In the genomic region with DNA sequence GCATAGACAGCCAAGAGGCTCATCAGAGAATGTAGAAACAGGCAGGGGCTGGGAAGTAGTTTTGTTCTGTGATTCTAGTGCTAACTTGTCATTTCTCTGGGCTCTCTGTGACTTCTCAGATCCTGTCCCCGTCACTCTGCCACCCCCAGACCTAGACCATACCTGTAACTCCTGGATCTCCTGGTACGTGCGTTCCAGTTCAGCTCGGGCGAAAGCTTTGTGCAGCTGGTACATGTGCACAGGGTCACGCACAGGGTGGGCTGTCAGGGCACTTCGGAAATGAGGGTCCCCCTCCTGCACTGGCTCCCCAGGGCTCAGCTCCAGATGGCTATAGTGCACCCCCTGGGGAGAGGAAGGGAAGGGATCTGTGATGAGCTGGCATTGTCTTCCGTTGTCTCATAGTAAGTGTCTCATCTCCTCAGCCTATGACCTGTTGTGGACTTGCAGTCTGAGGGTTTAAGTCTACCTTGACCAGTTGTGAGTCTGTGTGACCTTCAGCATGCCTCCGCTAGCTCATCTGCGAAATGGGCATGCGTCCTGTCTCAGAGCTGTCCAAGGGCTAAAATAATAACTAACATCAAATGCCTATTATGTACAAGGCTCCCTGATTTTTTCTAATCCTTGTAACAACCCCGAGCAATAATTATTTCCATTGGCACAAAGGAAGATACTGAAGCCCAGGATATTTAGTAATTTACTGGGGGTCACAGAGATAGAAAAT, we compare ENCODE assay signal across 11 cellular contexts. TPM values are rescaled to one million over a fixed set of nuclear protein-coding genes. Genes with fewer than 3 reads are reported as not detected.
DNase-seq lines count a peak whose midpoint lies in the region; ATAC-seq and TF ChIP-seq lines count a peak whose summit lies in the region.
"Had no signal": no experiment of that assay in that cellular context is flagged by ENCODE, and none has a peak within 500 bp of the region (broad histone marks: within the 10 kb centered on the region; RNA-seq: fewer than 3 reads in every experiment).

No MANE protein-coding gene starts in this region.

- H3K36me3 Mint-ChIP-seq in CD4-positive, alpha-beta memory T cell, result peaks cover 0 to 10% of the 10 kb centered on the region in 2 donors
- H3K36me3 Mint-ChIP-seq in activated CD8-positive, alpha-beta T cell treated with anti-CD3 and anti-CD28 coated beads, Interleukin-2, amount 10 ng/mL, durations not matched to agents 7 days and 5 days (ENCODE audit: low read depth), result peaks cover 3% of the 10 kb centered on the region
- H3K36me3 Mint-ChIP-seq in naive thymus-derived CD4-positive, alpha-beta T cell, result peaks cover 0 to 4% (median 0%) of the 10 kb centered on the region in 5 donors
- peaks cover 7% of the 10 kb centered on the region for H3K36me3 Mint-ChIP-seq in activated CD4-positive, alpha-beta memory T cell treated with anti-CD3 and anti-CD28 coated beads, Interleukin-2, amount 10 ng/mL, durations not matched to agents 7 days and 5 days (ENCODE audit: low read depth)

- peak overlapping the region; percentile 22 to 92 (median 67) for H3K4me3 Mint-ChIP-seq in CD4-positive, alpha-beta memory T cell
- H3K4me3 Mint-ChIP-seq in activated CD8-positive, alpha-beta T cell treated with anti-CD3 and anti-CD28 coated beads, Interleukin-2, amount 10 ng/mL, durations not matched to agents 7 days and 5 days, result peak overlapping the region; percentile 46
- peak overlapping the region; percentile 12 to 95 (median 83) for H3K4me3 Mint-ChIP-seq in naive thymus-derived CD4-positive, alpha-beta T cell
- H3K4me3 Mint-ChIP-seq in activated CD4-positive, alpha-beta memory T cell treated with anti-CD3 and anti-CD28 coated beads, Interleukin-2, amount 10 ng/mL, durations not matched to agents 7 days and 5 days, result no peak overlapping the region

- H3K4me2 ChIP-seq in HCT116 (ENCODE audit: low read length), result peak overlapping the region; percentile 98

- H3K36me3 ChIP-seq in CD4-positive, alpha-beta memory T cell (ENCODE audit: insufficient read depth, low read length), result no peaks in the 10 kb centered on the region
- peaks cover 0 to 28% of the 10 kb centered on the region in 2 experiments; a peak in 2 of 4 replicates for H3K36me3 ChIP-seq in HCT116 (ENCODE audit: control insufficient read depth in 1 of 2, insufficient read depth in 2 of 2, low read length in 2 of 2)
- H3K36me3 ChIP-seq in naive thymus-derived CD4-positive, alpha-beta T cell (ENCODE audit: control insufficient read depth in 2 of 3, insufficient read depth in 3 of 3, low read length in 3 of 3), result no peaks in the 10 kb centered on the region

- POLR2A ChIA-PET in CD4-positive, alpha-beta memory T cell (lab: Charles Lee; ENCODE audit: partially characterized antibody), result interaction anchor here (0.7 to 5.0 kb wide), 3 partner anchors 20 to 56 kb away, joined by 3 to 27 read pairs (median 9); a partner anchor contains a TSS
- POLR2A ChIA-PET in HCT116 (lab: Charles Lee), result no interaction called here
- POLR2A ChIA-PET in activated CD8-positive, alpha-beta T cell treated with anti-CD3 and anti-CD28 coated beads, Interleukin-2, amount 10 ng/mL, durations not matched to agents 7 days and 5 days (lab: Charles Lee), result no interaction called here
- POLR2A ChIA-PET in naive thymus-derived CD4-positive, alpha-beta T cell (lab: Charles Lee), result interaction anchor here (1.6 kb wide), 1 partner anchor 42 kb away, joined by 4 read pairs; a partner anchor contains a TSS
- POLR2A ChIA-PET in activated CD4-positive, alpha-beta memory T cell treated with anti-CD3 and anti-CD28 coated beads, Interleukin-2, amount 10 ng/mL, durations not matched to agents 7 days and 5 days (lab: Charles Lee), result interaction anchor here (1.3 kb wide), 1 partner anchor 10 kb away, joined by 3 read pairs; no protein-coding TSS in a partner anchor

- intact Hi-C loops in CD4-positive, alpha-beta memory T cell (cut with micrococcal nuclease), result loop anchor here (1.0 to 5.0 kb wide), 2 partner anchors 19 to 264 kb away; a partner anchor contains a TSS
- intact Hi-C loops in HCT116 (cut with micrococcal nuclease), result loop anchor here (1.0 to 5.0 kb wide), 4 partner anchors 86 to 479 kb away; a partner anchor contains a TSS
- intact Hi-C loops in naive thymus-derived CD4-positive, alpha-beta T cell (cut with micrococcal nuclease), result loop anchor here (1.0 to 5.0 kb wide), 13 partner anchors 19 to 1929 kb away; a partner anchor contains a TSS

- H3K9me2 ChIP-seq in HCT116 (ENCODE audit: insufficient read depth), result no peaks in the 10 kb centered on the region

- peaks cover under 1 to 2% of the 10 kb centered on the region in 2 donors for H3K27me3 Mint-ChIP-seq in CD4-positive, alpha-beta memory T cell
- peaks cover 17% of the 10 kb centered on the region for H3K27me3 Mint-ChIP-seq in activated CD8-positive, alpha-beta T cell treated with anti-CD3 and anti-CD28 coated beads, Interleukin-2, amount 10 ng/mL, durations not matched to agents 7 days and 5 days (ENCODE audit: low read depth)
- H3K27me3 Mint-ChIP-seq in naive thymus-derived CD4-positive, alpha-beta T cell, result peaks cover 0 to 13% (median under 1%) of the 10 kb centered on the region in 5 donors
- H3K27me3 Mint-ChIP-seq in activated CD4-positive, alpha-beta memory T cell treated with anti-CD3 and anti-CD28 coated beads, Interleukin-2, amount 10 ng/mL, durations not matched to agents 7 days and 5 days, result peaks cover 12% of the 10 kb centered on the region

- no peak for TF ChIP-seq RAD21 in HCT116 (IDR thresholded peaks at IDR 0.05; ENCODE audit: low read depth)

- no peak for DNase-seq in CD4-positive, alpha-beta memory T cell
- no peak for DNase-seq in HCT116 (ENCODE audit: low read depth, low spot score)
- no peak for DNase-seq in activated CD8-positive, alpha-beta T cell treated with anti-CD3 and anti-CD28 coated beads, Interleukin-2, amount 10 ng/mL, durations not matched to agents 7 days and 5 days
- DNase-seq in naive thymus-derived CD4-positive, alpha-beta T cell, result no peak
- DNase-seq in HK-2 (ENCODE audit: unreplicated experiment), result no peak
- DNase-seq in activated CD4-positive, alpha-beta memory T cell treated with anti-CD3 and anti-CD28 coated beads, Interleukin-2, amount 10 ng/mL, durations not matched to agents 7 days and 5 days, result no peak

- ATAC-seq in HCT116, result no peak
- no peak for ATAC-seq in activated CD8-positive, alpha-beta T cell treated with anti-CD3 and anti-CD28 coated beads, Interleukin-2, amount 10 ng/mL, durations not matched to agents 7 days and 5 days
- ATAC-seq in naive thymus-derived CD4-positive, alpha-beta T cell, result no peak
- no peak for ATAC-seq in HG03442 (IDR thresholded peaks at IDR 0.05; ENCODE audit: unreplicated experiment)

- RAD21 ChIA-PET in HCT116 (lab: Charles Lee; ENCODE audit: low non-redundant PET in 1 of 2, low total read pairs in 2 of 2, uncharacterized antibody in 2 of 2, unreplicated experiment in 2 of 2), result interaction anchor here in 1 of 2 experiments (1.5 kb wide), 1 partner anchor 57 kb away, joined by 3 read pairs; a partner anchor contains a TSS

- no peak overlapping the region for H2AFZ ChIP-seq in HCT116 (ENCODE audit: low read depth, low read length, poor library complexity, severe bottlenecking)

- BruUV-seq in HCT116 (replicated peaks; lab: Mats Ljungman, UMichigan), result no TSS peak

- no peaks in the 10 kb centered on the region for H3K9me3 Mint-ChIP-seq in CD4-positive, alpha-beta memory T cell
- no peaks in the 10 kb centered on the region for H3K9me3 Mint-ChIP-seq in activated CD8-positive, alpha-beta T cell treated with anti-CD3 and anti-CD28 coated beads, Interleukin-2, amount 10 ng/mL, durations not matched to agents 7 days and 5 days (ENCODE audit: insufficient read depth)
- H3K9me3 Mint-ChIP-seq in naive thymus-derived CD4-positive, alpha-beta T cell, result peaks cover 0 to 3% (median 0%) of the 10 kb centered on the region in 11 donors
- H3K9me3 Mint-ChIP-seq in activated CD4-positive, alpha-beta memory T cell treated with anti-CD3 and anti-CD28 coated beads, Interleukin-2, amount 10 ng/mL, durations not matched to agents 7 days and 5 days, result no peaks in the 10 kb centered on the region
- H3K9me3 Mint-ChIP-seq: stimulated activated naive CD8-positive, alpha-beta T cell treated with anti-CD3 and anti-CD28 coated beads, Interleukin-15, Interleukin-2, amounts not matched to agents 100 ng/mL and 50 ng/mL, for 24 hours had no signal

- H3K4me3 ChIP-seq in CD4-positive, alpha-beta memory T cell (ENCODE audit: low read length in 2 of 2), result no peak overlapping the region
- H3K4me3 ChIP-seq in HCT116 (replicated peaks in 1 of 2; ENCODE audit: low read depth in 1 of 2, low read length in 2 of 2), result peak overlapping the region in 1 of 2 experiments; percentile 75; a peak in 1 of 4 replicates
- H3K4me3 ChIP-seq in naive thymus-derived CD4-positive, alpha-beta T cell (ENCODE audit: low read length), result no peak overlapping the region
- H3K4me3 ChIP-seq: SJSA1 had no signal

- TF ChIP-seq CTCF in HCT116 (IDR thresholded peaks at IDR 0.05 in 2 of 3, conservative IDR thresholded peaks at IDR 0.05 in 1 of 3; ENCODE audit: borderline replicate concordance in 1 of 3, insufficient read depth in 1 of 3, low read depth in 2 of 3, low read length in 2 of 3), result no peak

- no peaks in the 10 kb centered on the region for H3K9me3 ChIP-seq in CD4-positive, alpha-beta memory T cell (ENCODE audit: control insufficient read depth in 1 of 2, low read length in 2 of 2)
- H3K9me3 ChIP-seq in HCT116 (ENCODE audit: control insufficient read depth in 1 of 2, insufficient read depth in 1 of 2, low read depth in 1 of 2, low read length in 2 of 2), result no peaks in the 10 kb centered on the region
- no peaks in the 10 kb centered on the region for H3K9me3 ChIP-seq in naive thymus-derived CD4-positive, alpha-beta T cell (ENCODE audit: control insufficient read depth in 2 of 3, low read length in 3 of 3)
- H3K9me3 ChIP-seq: HAP-1, SJSA1 had no signal

- peaks cover 49% of the 10 kb centered on the region for H3K79me2 ChIP-seq in HCT116 (ENCODE audit: insufficient read depth, low read length)

- TF ChIP-seq POLR2A in HCT116 (IDR thresholded peaks at IDR 0.05; ENCODE audit: borderline replicate concordance, extremely low read depth, insufficient read depth, insufficient read length), result no peak

- H3K27ac Mint-ChIP-seq in CD4-positive, alpha-beta memory T cell, result peak overlapping the region in 1 of 7 donors; percentile 3
- H3K27ac Mint-ChIP-seq in activated CD8-positive, alpha-beta T cell treated with anti-CD3 and anti-CD28 coated beads, Interleukin-2, amount 10 ng/mL, durations not matched to agents 7 days and 5 days, result no peak overlapping the region
- H3K27ac Mint-ChIP-seq in naive thymus-derived CD4-positive, alpha-beta T cell, result peak overlapping the region in 1 of 9 donors; percentile 56
- no peak overlapping the region for H3K27ac Mint-ChIP-seq in activated CD4-positive, alpha-beta memory T cell treated with anti-CD3 and anti-CD28 coated beads, Interleukin-2, amount 10 ng/mL, durations not matched to agents 7 days and 5 days
- H3K27ac Mint-ChIP-seq: stimulated activated naive CD8-positive, alpha-beta T cell treated with anti-CD3 and anti-CD28 coated beads, Interleukin-15, Interleukin-2, amounts not matched to agents 100 ng/mL and 50 ng/mL, for 24 hours had no signal

- H4K20me1 ChIP-seq in HCT116 (ENCODE audit: insufficient read depth), result peaks cover 6% of the 10 kb centered on the region; the same call in 1 of the 2 replicates

- no peaks in the 10 kb centered on the region for H3K27me3 ChIP-seq in CD4-positive, alpha-beta memory T cell (ENCODE audit: insufficient read depth, low read length)
- H3K27me3 ChIP-seq in HCT116 (ENCODE audit: insufficient read depth, low read length), result no peaks in the 10 kb centered on the region
- no peaks in the 10 kb centered on the region for H3K27me3 ChIP-seq in naive thymus-derived CD4-positive, alpha-beta T cell (ENCODE audit: control insufficient read depth in 2 of 2, insufficient read depth in 2 of 2, low read length in 2 of 2)
- H3K27me3 ChIP-seq: SJSA1 had no signal

- H3K4me1 ChIP-seq in CD4-positive, alpha-beta memory T cell (ENCODE audit: insufficient read depth, low read length), result peaks cover 21% of the 10 kb centered on the region
- H3K4me1 ChIP-seq in HCT116 (ENCODE audit: control insufficient read depth in 1 of 2, insufficient read depth in 2 of 2, low read length in 2 of 2), result peaks cover 19 to 75% of the 10 kb centered on the region in 2 experiments
- H3K4me1 ChIP-seq in naive thymus-derived CD4-positive, alpha-beta T cell (ENCODE audit: control insufficient read depth in 2 of 2, insufficient read depth in 2 of 2, low read length in 2 of 2), result peaks cover 10 to 12% of the 10 kb centered on the region in 2 donors

- H3K4me1 Mint-ChIP-seq in CD4-positive, alpha-beta memory T cell, result peaks cover 15 to 34% (median 23%) of the 10 kb centered on the region in 4 donors
- peaks cover 25% of the 10 kb centered on the region for H3K4me1 Mint-ChIP-seq in activated CD8-positive, alpha-beta T cell treated with anti-CD3 and anti-CD28 coated beads, Interleukin-2, amount 10 ng/mL, durations not matched to agents 7 days and 5 days (ENCODE audit: low read depth)
- H3K4me1 Mint-ChIP-seq in naive thymus-derived CD4-positive, alpha-beta T cell, result peaks cover 18 to 30% (median 22%) of the 10 kb centered on the region in 7 donors
- peaks cover 23% of the 10 kb centered on the region for H3K4me1 Mint-ChIP-seq in activated CD4-positive, alpha-beta memory T cell treated with anti-CD3 and anti-CD28 coated beads, Interleukin-2, amount 10 ng/mL, durations not matched to agents 7 days and 5 days

- no peak overlapping the region for H3K27ac ChIP-seq in CD4-positive, alpha-beta memory T cell (ENCODE audit: low read depth, low read length)
- H3K27ac ChIP-seq in HCT116 (ENCODE audit: low read depth, low read length), result no peak overlapping the region; the same call in 1 of the 2 replicates
- H3K27ac ChIP-seq in naive thymus-derived CD4-positive, alpha-beta T cell (ENCODE audit: low read depth, low read length), result no peak overlapping the region
- H3K27ac ChIP-seq: SJSA1 had no signal

- CTCF ChIA-PET in CD4-positive, alpha-beta memory T cell (lab: Charles Lee; ENCODE audit: partially characterized antibody), result interaction anchor here (0.7 to 8.5 kb wide), 31 partner anchors 12 to 167 kb away, joined by 3 to 73 read pairs (median 4); a partner anchor contains a TSS
- CTCF ChIA-PET in HCT116 (lab: Charles Lee), result interaction anchor here (0.7 to 3.0 kb wide), 9 partner anchors 9 to 152 kb away, joined by 3 to 15 read pairs (median 5); a partner anchor contains a TSS
- CTCF ChIA-PET in activated CD8-positive, alpha-beta T cell treated with anti-CD3 and anti-CD28 coated beads, Interleukin-2, amount 10 ng/mL, durations not matched to agents 7 days and 5 days (lab: Charles Lee), result interaction anchor here (0.6 to 5.9 kb wide), 36 partner anchors 9 to 246 kb away, joined by 3 to 59 read pairs (median 4); a partner anchor contains a TSS
- CTCF ChIA-PET in naive thymus-derived CD4-positive, alpha-beta T cell (lab: Charles Lee), result interaction anchor here (0.7 to 6.2 kb wide), 18 partner anchors 10 to 496 kb away, joined by 3 to 47 read pairs (median 4); a partner anchor contains a TSS
- CTCF ChIA-PET in activated CD4-positive, alpha-beta memory T cell treated with anti-CD3 and anti-CD28 coated beads, Interleukin-2, amount 10 ng/mL, durations not matched to agents 7 days and 5 days (lab: Charles Lee), result interaction anchor here (0.8 to 4.9 kb wide), 20 partner anchors 10 to 162 kb away, joined by 3 to 53 read pairs (median 4); a partner anchor contains a TSS

- 0 out of 2 replicates have a peak overlapping the region, but pooled peaks have one; percentile 95 for H3K9ac ChIP-seq in HCT116 (ENCODE audit: low read length)

RNA-seq across cellular contexts. Expression of a gene that starts 2.7 kb away (rescaled TPM):
- 1 to 10 TPM; 7.7 to 8.5 TPM for total RNA-seq in CD4-positive, alpha-beta memory T cell
- polyA plus RNA-seq in CD4-positive, alpha-beta memory T cell, result 1 to 10 TPM; 7.5 to 8.1 TPM
- total RNA-seq in HCT116 (2021; ENCODE audit: unreplicated experiment), result 228 TPM
- 315 and 347 TPM in 2 replicates for polyA plus RNA-seq in HCT116 (2012)
- total RNA-seq in activated CD8-positive, alpha-beta T cell treated with anti-CD3 and anti-CD28 coated beads, Interleukin-2, amount 10 ng/mL, durations not matched to agents 7 days and 5 days, result 1 to 10 TPM; 7.1 to 7.3 TPM
- total RNA-seq in naive thymus-derived CD4-positive, alpha-beta T cell, result 10 to 100 TPM in 1 of 5 experiments, 1 to 10 TPM in 4; 4.3 to 15.3 (median 5.7) TPM
- polyA plus RNA-seq in naive thymus-derived CD4-positive, alpha-beta T cell, result 1 to 10 TPM; 4.1 to 7.8 TPM
- 10 to 100 TPM; 14.5 to 14.9 TPM for total RNA-seq in activated CD4-positive, alpha-beta memory T cell treated with anti-CD3 and anti-CD28 coated beads, Interleukin-2, amount 10 ng/mL, durations not matched to agents 7 days and 5 days

RNA-seq across cellular contexts. Expression of a gene that starts 2.9 kb away (rescaled TPM):
- total RNA-seq in CD4-positive, alpha-beta memory T cell, result under 1 TPM; 0.67 to 0.76 TPM
- polyA plus RNA-seq in CD4-positive, alpha-beta memory T cell, result not detected
- total RNA-seq in HCT116 (2021; ENCODE audit: unreplicated experiment), result 2.1 TPM
- polyA plus RNA-seq in HCT116 (2012), result 1.9 and 2.0 TPM in 2 replicates
- total RNA-seq in activated CD8-positive, alpha-beta T cell treated with anti-CD3 and anti-CD28 coated beads, Interleukin-2, amount 10 ng/mL, durations not matched to agents 7 days and 5 days, result under 1 TPM; 0.47 to 0.60 TPM
- total RNA-seq in naive thymus-derived CD4-positive, alpha-beta T cell, result under 1 TPM in 4 of 5 experiments, not detected in 1; 0.45 to 0.69 (median 0.50) TPM
- not detected for polyA plus RNA-seq in naive thymus-derived CD4-positive, alpha-beta T cell
- 1 to 10 TPM in 1 of 2 experiments, under 1 TPM in 1; 0.95 to 1.0 TPM for total RNA-seq in activated CD4-positive, alpha-beta memory T cell treated with anti-CD3 and anti-CD28 coated beads, Interleukin-2, amount 10 ng/mL, durations not matched to agents 7 days and 5 days
- total RNA-seq: lung microvascular endothelial cell had no signal

RNA-seq across cellular contexts. Expression of a gene that starts 26.7 kb away (rescaled TPM):
- total RNA-seq in CD4-positive, alpha-beta memory T cell, result under 1 TPM; 0.09 to 0.22 TPM
- polyA plus RNA-seq in CD4-positive, alpha-beta memory T cell, result not detected
- 2.1 TPM for total RNA-seq in HCT116 (2021; ENCODE audit: unreplicated experiment)
- polyA plus RNA-seq in HCT116 (2012), result 1.3 and 1.9 TPM in 2 replicates
- total RNA-seq in activated CD8-positive, alpha-beta T cell treated with anti-CD3 and anti-CD28 coated beads, Interleukin-2, amount 10 ng/mL, durations not matched to agents 7 days and 5 days, result not detected
- total RNA-seq in naive thymus-derived CD4-positive, alpha-beta T cell, result under 1 TPM in 4 of 5 experiments, not detected in 1; 0.12 to 0.49 (median 0.17) TPM
- polyA plus RNA-seq in naive thymus-derived CD4-positive, alpha-beta T cell, result not detected
- under 1 TPM in 1 of 2 experiments, not detected in 1; 0.13 TPM for total RNA-seq in activated CD4-positive, alpha-beta memory T cell treated with anti-CD3 and anti-CD28 coated beads, Interleukin-2, amount 10 ng/mL, durations not matched to agents 7 days and 5 days
- total RNA-seq: lung microvascular endothelial cell, SJSA1 had no signal

RNA-seq across cellular contexts. Expression of a gene that starts 30.4 kb away (rescaled TPM):
- total RNA-seq in CD4-positive, alpha-beta memory T cell, result under 1 TPM in 1 of 2 experiments, not detected in 1; 0.09 TPM
- polyA plus RNA-seq in CD4-positive, alpha-beta memory T cell, result not detected
- total RNA-seq in HCT116 (2021; ENCODE audit: unreplicated experiment), result 45.2 TPM
- polyA plus RNA-seq in HCT116 (2012), result 41.4 and 56.1 TPM in 2 replicates
- total RNA-seq in activated CD8-positive, alpha-beta T cell treated with anti-CD3 and anti-CD28 coated beads, Interleukin-2, amount 10 ng/mL, durations not matched to agents 7 days and 5 days, result under 1 TPM; 0.18 to 0.45 TPM
- 1 to 10 TPM in 2 of 5 experiments, under 1 TPM in 1, not detected in 2; 0.19 to 7.1 (median 4.0) TPM for total RNA-seq in naive thymus-derived CD4-positive, alpha-beta T cell
- polyA plus RNA-seq in naive thymus-derived CD4-positive, alpha-beta T cell, result not detected
- total RNA-seq in activated CD4-positive, alpha-beta memory T cell treated with anti-CD3 and anti-CD28 coated beads, Interleukin-2, amount 10 ng/mL, durations not matched to agents 7 days and 5 days, result not detected

RNA-seq across cellular contexts. Expression of a gene that starts 31.2 kb away (rescaled TPM):
- not detected for total RNA-seq in CD4-positive, alpha-beta memory T cell
- not detected for polyA plus RNA-seq in CD4-positive, alpha-beta memory T cell
- total RNA-seq in HCT116 (2021; ENCODE audit: unreplicated experiment), result not detected
- not detected in 2 replicates for polyA plus RNA-seq in HCT116 (2012)
- not detected for total RNA-seq in activated CD8-positive, alpha-beta T cell treated with anti-CD3 and anti-CD28 coated beads, Interleukin-2, amount 10 ng/mL, durations not matched to agents 7 days and 5 days
- total RNA-seq in naive thymus-derived CD4-positive, alpha-beta T cell, result under 1 TPM in 1 of 5 experiments, not detected in 4; 0.21 TPM
- polyA plus RNA-seq in naive thymus-derived CD4-positive, alpha-beta T cell, result not detected
- not detected for total RNA-seq in activated CD4-positive, alpha-beta memory T cell treated with anti-CD3 and anti-CD28 coated beads, Interleukin-2, amount 10 ng/mL, durations not matched to agents 7 days and 5 days
- total RNA-seq: lung microvascular endothelial cell had no signal

Comparison
In these comparisons a context has a peak if more than half of its experiments do, and no peak if none do; other contexts are left out.
1. RNA of a gene that starts 2.7 kb away (total RNA-seq): 228 TPM in HCT116 (single experiment); 14.5 to 14.9 TPM in activated CD4-positive, alpha-beta memory T cell treated with anti-CD3 and anti-CD28 coated beads, Interleukin-2, amount 10 ng/mL, durations not matched to agents 7 days and 5 days, 7.7 to 8.5 TPM in CD4-positive, alpha-beta memory T cell, 7.1 to 7.3 TPM in activated CD8-positive, alpha-beta T cell treated with anti-CD3 and anti-CD28 coated beads, Interleukin-2, amount 10 ng/mL, durations not matched to agents 7 days and 5 days and 4.3 to 15.3 TPM in naive thymus-derived CD4-positive, alpha-beta T cell; every median in the first group is over 10 times any median in the second.
2. POLR2A ChIA-PET loops: an anchor here in CD4-positive, alpha-beta memory T cell (0.7 to 5.0 kb wide), naive thymus-derived CD4-positive, alpha-beta T cell (1.6 kb wide) and activated CD4-positive, alpha-beta memory T cell treated with anti-CD3 and anti-CD28 coated beads, Interleukin-2, amount 10 ng/mL, durations not matched to agents 7 days and 5 days (1.3 kb wide); none called in HCT116 and activated CD8-positive, alpha-beta T cell treated with anti-CD3 and anti-CD28 coated beads, Interleukin-2, amount 10 ng/mL, durations not matched to agents 7 days and 5 days.